10 cellular contexts compared by ENCODE assay signal in the genomic region with DNA sequence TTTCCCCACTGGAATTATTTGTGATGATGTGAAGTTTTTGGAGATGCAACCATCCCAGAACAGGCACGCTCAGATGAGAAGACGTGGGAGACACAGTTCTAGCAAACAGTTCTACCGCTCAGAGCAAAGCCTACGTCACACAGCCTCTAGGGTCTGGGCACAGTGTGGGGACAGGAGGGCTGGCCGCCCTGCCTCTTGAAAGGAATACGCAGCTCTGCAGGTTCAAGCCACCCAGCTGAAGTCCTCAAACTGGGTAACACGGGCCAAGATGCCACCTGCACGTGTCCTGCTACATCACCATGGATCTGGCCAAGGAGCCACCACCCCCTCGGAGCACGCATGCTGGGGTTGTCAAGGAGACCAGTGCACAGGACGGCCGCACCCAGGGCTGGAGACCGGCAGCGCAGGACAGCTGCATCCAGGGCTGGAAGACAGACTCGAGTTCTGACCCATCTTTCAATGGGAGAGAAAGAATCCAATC.
DNase-seq lines count a peak whose midpoint lies in the region; ATAC-seq and TF ChIP-seq lines count a peak whose summit lies in the region.
"Had no signal": no experiment of that assay in that cellular context is flagged by ENCODE, and none has a peak within 500 bp of the region (broad histone marks: within the 10 kb centered on the region; RNA-seq: fewer than 3 reads in every experiment).

No MANE protein-coding gene starts in this region.

- no peaks in the 10 kb centered on the region for H3K9me3 ChIP-seq in lower lobe of right lung
- no peaks in the 10 kb centered on the region for H3K9me3 ChIP-seq in testis

- no peak for TF ChIP-seq POLR2A in testis (IDR thresholded peaks at IDR 0.05)

- peaks cover 90% of the 10 kb centered on the region for H3K4me1 Mint-ChIP-seq in activated naive CD4-positive, alpha-beta T cell treated with anti-CD3 and anti-CD28 coated beads for 36 hours (ENCODE audit: low read depth)
- peaks cover 94% of the 10 kb centered on the region for H3K4me1 Mint-ChIP-seq in activated T-cell treated with anti-CD3 and anti-CD28 coated beads, Interleukin-2, amount 50 U/mL, for 72 hours (ENCODE audit: low read depth)
- peaks cover 24 to 45% of the 10 kb centered on the region in 2 donors for H3K4me1 Mint-ChIP-seq in stimulated activated naive B cell treated with anti-CD40 and anti-IgM and Interleukin-4, amounts not matched to agents 10 μg/mL and 1 μg/mL and 100 μg/mL, for 72 hours

- no peaks in the 10 kb centered on the region for H3K27me3 Mint-ChIP-seq in activated naive CD4-positive, alpha-beta T cell treated with anti-CD3 and anti-CD28 coated beads for 36 hours (ENCODE audit: low read depth)
- H3K27me3 Mint-ChIP-seq in activated T-cell treated with anti-CD3 and anti-CD28 coated beads, Interleukin-2, amount 50 U/mL, for 72 hours (ENCODE audit: low read depth) = no peaks in the 10 kb centered on the region
- H3K27me3 Mint-ChIP-seq in stimulated activated naive B cell treated with anti-CD40 and anti-IgM and Interleukin-4, amounts not matched to agents 10 μg/mL and 1 μg/mL and 100 μg/mL, for 72 hours = no peaks in the 10 kb centered on the region

- H3K36me3 ChIP-seq in lower lobe of right lung (no peaks in the 10 kb centered on the region), testis (ENCODE audit: low read depth, missing control alignments) (no peaks in the 10 kb centered on the region)

- H3K4me1 ChIP-seq in lower lobe of right lung = peaks cover 21% of the 10 kb centered on the region
- H3K4me1 ChIP-seq in testis = peaks cover 12% of the 10 kb centered on the region

- WGBS in testis, 2 donors = 88 to 91% methylated on average over 13 to 15 of the region's 15 CpGs

- H3K4me3 ChIP-seq in lower lobe of right lung (no peak overlapping the region), testis (no peak overlapping the region)
- H3K4me3 ChIP-seq: SK-N-MC had no signal

- H3K4me3 Mint-ChIP-seq in activated naive CD4-positive, alpha-beta T cell treated with anti-CD3 and anti-CD28 coated beads for 36 hours = peak overlapping the region; percentile 71
- H3K4me3 Mint-ChIP-seq in activated T-cell treated with anti-CD3 and anti-CD28 coated beads, Interleukin-2, amount 50 U/mL, for 72 hours = peak overlapping the region; percentile 60 to 83
- H3K4me3 Mint-ChIP-seq in stimulated activated naive B cell treated with anti-CD40 and anti-IgM and Interleukin-4, amounts not matched to agents 10 μg/mL and 1 μg/mL and 100 μg/mL, for 72 hours = no peak overlapping the region

- peak; percentile 39 for DNase-seq in activated naive CD4-positive, alpha-beta T cell treated with anti-CD3 and anti-CD28 coated beads for 36 hours
- DNase-seq in activated naive CD4-positive, alpha-beta T cell (lab: John Stamatoyannopoulos, UW) = no peak
- DNase-seq in activated T-cell treated with anti-CD3 and anti-CD28 coated beads, Interleukin-2, amount 50 U/mL, for 72 hours = no peak
- no peak for DNase-seq in lower lobe of right lung
- no peak for DNase-seq in stimulated activated naive B cell treated with anti-CD40 and anti-IgM and Interleukin-4, amounts not matched to agents 10 μg/mL and 1 μg/mL and 100 μg/mL, for 72 hours
- DNase-seq in NCI-H1092 (lab: John Stamatoyannopoulos, UW) = no peak
- no peak for DNase-seq in testis

- H3K27ac ChIP-seq in lower lobe of right lung (peak overlapping the region; percentile 12), testis (no peak overlapping the region)
- H3K27ac ChIP-seq: SK-N-MC had no signal

- intact Hi-C loops in activated naive CD4-positive, alpha-beta T cell treated with anti-CD3 and anti-CD28 coated beads for 36 hours (cut with micrococcal nuclease) = loop anchor here (2.0 to 5.0 kb wide), 2 partner anchors 25 to 252 kb away; a partner anchor contains a TSS
- intact Hi-C loops in lower lobe of right lung (cut with DNase I) = no loop called here
- intact Hi-C loops in testis (cut with DNase I; ENCODE audit: low total_unique reads) = no loop called here

- TF ChIP-seq CTCF in lower lobe of right lung (IDR thresholded peaks at IDR 0.05) = no peak
- no peak for TF ChIP-seq CTCF in testis (IDR thresholded peaks at IDR 0.05)

- ATAC-seq in activated T-cell treated with anti-CD3 and anti-CD28 coated beads, Interleukin-2, amount 50 U/mL, for 72 hours (replicated peaks in 1 of 2) = peak; percentile 19 to 21
- peak in 1 of 2 donors; percentile 10 for ATAC-seq in lower lobe of right lung
- no peak for ATAC-seq in stimulated activated naive B cell treated with anti-CD40 and anti-IgM and Interleukin-4, amounts not matched to agents 10 μg/mL and 1 μg/mL and 100 μg/mL, for 72 hours (replicated peaks)
- no peak for ATAC-seq in GM19463 (IDR thresholded peaks at IDR 0.05; ENCODE audit: unreplicated experiment)
- ATAC-seq: HCT116 had no signal

- H3K27ac Mint-ChIP-seq in activated naive CD4-positive, alpha-beta T cell treated with anti-CD3 and anti-CD28 coated beads for 36 hours = peak overlapping the region; percentile 90
- H3K27ac Mint-ChIP-seq in activated T-cell treated with anti-CD3 and anti-CD28 coated beads, Interleukin-2, amount 50 U/mL, for 72 hours = peak overlapping the region; percentile 64
- H3K27ac Mint-ChIP-seq in stimulated activated naive B cell treated with anti-CD40 and anti-IgM and Interleukin-4, amounts not matched to agents 10 μg/mL and 1 μg/mL and 100 μg/mL, for 72 hours = peak overlapping the region; percentile 57

- H3K27me3 ChIP-seq in lower lobe of right lung (ENCODE audit: low read depth) (no peaks in the 10 kb centered on the region), testis (no peaks in the 10 kb centered on the region)

- CTCF ChIA-PET in activated naive CD4-positive, alpha-beta T cell treated with anti-CD3 and anti-CD28 coated beads for 36 hours (lab: Charles Lee) = interaction anchor here (0.6 to 4.0 kb wide), 4 partner anchors 12 to 194 kb away, joined by 3 to 27 read pairs (median 12); no protein-coding TSS in a partner anchor

- H3K9me3 Mint-ChIP-seq in activated naive CD4-positive, alpha-beta T cell treated with anti-CD3 and anti-CD28 coated beads for 36 hours = no peaks in the 10 kb centered on the region
- H3K9me3 Mint-ChIP-seq in activated T-cell treated with anti-CD3 and anti-CD28 coated beads, Interleukin-2, amount 50 U/mL, for 72 hours = no peaks in the 10 kb centered on the region
- H3K9me3 Mint-ChIP-seq in stimulated activated naive B cell treated with anti-CD40 and anti-IgM and Interleukin-4, amounts not matched to agents 10 μg/mL and 1 μg/mL and 100 μg/mL, for 72 hours = no peaks in the 10 kb centered on the region

- peaks cover 3% of the 10 kb centered on the region for H3K36me3 Mint-ChIP-seq in activated naive CD4-positive, alpha-beta T cell treated with anti-CD3 and anti-CD28 coated beads for 36 hours (ENCODE audit: low read depth)
- peaks cover 1 to 3% of the 10 kb centered on the region in 2 donors for H3K36me3 Mint-ChIP-seq in activated T-cell treated with anti-CD3 and anti-CD28 coated beads, Interleukin-2, amount 50 U/mL, for 72 hours (ENCODE audit: insufficient read depth in 2 of 2)
- no peaks in the 10 kb centered on the region for H3K36me3 Mint-ChIP-seq in stimulated activated naive B cell treated with anti-CD40 and anti-IgM and Interleukin-4, amounts not matched to agents 10 μg/mL and 1 μg/mL and 100 μg/mL, for 72 hours

Comparison
In these comparisons a context has a peak if more than half of its experiments do, and no peak if none do; other contexts are left out.
1. H3K4me3 Mint-ChIP-seq: peak in activated naive CD4-positive, alpha-beta T cell treated with anti-CD3 and anti-CD28 coated beads for 36 hours (single experiment) and activated T-cell treated with anti-CD3 and anti-CD28 coated beads, Interleukin-2, amount 50 U/mL, for 72 hours (2 of 2); none in stimulated activated naive B cell treated with anti-CD40 and anti-IgM and Interleukin-4, amounts not matched to agents 10 μg/mL and 1 μg/mL and 100 μg/mL, for 72 hours (0 of 2).
2. ATAC-seq: peak in activated T-cell treated with anti-CD3 and anti-CD28 coated beads, Interleukin-2, amount 50 U/mL, for 72 hours (2 of 2); none in stimulated activated naive B cell treated with anti-CD40 and anti-IgM and Interleukin-4, amounts not matched to agents 10 μg/mL and 1 μg/mL and 100 μg/mL, for 72 hours (0 of 2) and GM19463 (single experiment).
3. Peak in every context shown above with its lines, with median percentiles within 50 percentile points of each other: H3K27ac Mint-ChIP-seq.